In genomic region chr11:118895093-118896039, GRCh38 we compare ENCODE assay signal across 9 cellular contexts. TPM values are rescaled to one million over a fixed set of nuclear protein-coding genes. Genes with fewer than 3 reads are reported as not detected.
DNase-seq lines count a peak whose midpoint lies in the region; ATAC-seq and TF ChIP-seq lines count a peak whose summit lies in the region.
"Had no signal": no experiment of that assay in that cellular context is flagged by ENCODE, and none has a peak within 500 bp of the region (broad histone marks: within the 10 kb centered on the region; RNA-seq: fewer than 3 reads in every experiment).

No MANE protein-coding gene starts in this region.

- H3K27ac ChIP-seq in left ventricle myocardium inferior (replicated peaks), result no peak overlapping the region

- peaks cover 20% of the 10 kb centered on the region for H3K36me3 ChIP-seq in left ventricle myocardium inferior

- peak; percentile 2 for ATAC-seq in Right ventricle myocardium superior (ENCODE audit: poor library complexity)
- peak; percentile 88 for ATAC-seq in T-helper 17 cell

- H3K27me3 ChIP-seq in left ventricle myocardium inferior (ENCODE audit: low read depth), result no peaks in the 10 kb centered on the region

- no peak overlapping the region for H3K4me3 ChIP-seq in left ventricle myocardium inferior
- H3K4me3 ChIP-seq in foreskin fibroblast (ENCODE audit: low read depth in 1 of 2, low read length in 2 of 2), result no peak overlapping the region

- intact Hi-C loops in Right ventricle myocardium superior (cut with DNase I), result no loop called here
- intact Hi-C loops in left ventricle myocardium inferior (cut with micrococcal nuclease), result no loop called here

- H3K4me3 Mint-ChIP-seq in T-helper 17 cell (peak overlapping the region; percentile 85), chondrocyte (ENCODE audit: unreplicated experiment) (no peak overlapping the region)

- H3K9me3 ChIP-seq in left ventricle myocardium inferior (replicated peaks), result no peaks in the 10 kb centered on the region
- H3K9me3 ChIP-seq in T-helper 17 cell (ENCODE audit: control insufficient read depth, low read length, poor library complexity, severe bottlenecking), result no peaks in the 10 kb centered on the region

- no peak for TF ChIP-seq CTCF in left ventricle myocardium inferior (IDR thresholded peaks at IDR 0.05; ENCODE audit: borderline replicate concordance)
- no peak for TF ChIP-seq CTCF in chondrocyte (IDR thresholded peaks at IDR 0.05)
- no peak for TF ChIP-seq CTCF in foreskin fibroblast (IDR thresholded peaks at IDR 0.05; ENCODE audit: low read depth, low read length)

- H3K9me3 Mint-ChIP-seq in chondrocyte (ENCODE audit: low read depth), result no peaks in the 10 kb centered on the region

- DNase-seq in Right ventricle myocardium superior (no peak), left ventricle myocardium inferior (no peak), T-helper 17 cell (peak; percentile 56 to 70 (median 69)), chondrocyte (ENCODE audit: low spot score) (peak; percentile 73), NCI-H1436 (lab: John Stamatoyannopoulos, UW) (no peak), amniotic stem cell (lab: John Stamatoyannopoulos, UW) (no peak), foreskin fibroblast (no peak)
- peak; percentile 68 for DNase-seq in stimulated activated naive CD4-positive, alpha-beta T cell treated with Interleukin-2 at 50 U/mL for 16 hours (lab: John Stamatoyannopoulos, UW)

- H3K4me1 Mint-ChIP-seq in T-helper 17 cell, result peaks cover 58% of the 10 kb centered on the region
- peaks cover 23% of the 10 kb centered on the region for H3K4me1 Mint-ChIP-seq in chondrocyte (ENCODE audit: low read depth)

- peak overlapping the region; percentile 99 for H3K27ac Mint-ChIP-seq in T-helper 17 cell
- peak overlapping the region; percentile 71 for H3K27ac Mint-ChIP-seq in chondrocyte (ENCODE audit: unreplicated experiment)

- H3K36me3 Mint-ChIP-seq in T-helper 17 cell (ENCODE audit: low read depth) (no peaks in the 10 kb centered on the region), chondrocyte (ENCODE audit: low read depth) (peaks cover 14% of the 10 kb centered on the region)

- H3K4me1 ChIP-seq in left ventricle myocardium inferior, result peaks cover under 1% of the 10 kb centered on the region

- H3K27me3 Mint-ChIP-seq in T-helper 17 cell, result no peaks in the 10 kb centered on the region
- H3K27me3 Mint-ChIP-seq in chondrocyte (ENCODE audit: low read depth), result no peaks in the 10 kb centered on the region

RNA-seq across cellular contexts. Expression of gene CXCR5, which starts 11.7 kb away (rescaled TPM):
- total RNA-seq in Right ventricle myocardium superior (not detected), left ventricle myocardium inferior (not detected), T-helper 17 cell (10 to 100 TPM; 11.1 to 15.0 TPM), chondrocyte (0.07 to 0.27 TPM in 2 of 3 replicates, not detected in the other)
- total RNA-seq: fibroblast of lung had no signal

RNA-seq across cellular contexts. Expression of gene BCL9L, which starts 30.4 kb away (rescaled TPM):
- total RNA-seq in Right ventricle myocardium superior (36.6 TPM), left ventricle myocardium inferior (43.8 TPM), T-helper 17 cell (100 to 1,000 TPM; 186 to 204 TPM), chondrocyte (131 to 145 TPM (median 138 TPM) in 3 replicates)

Comparison
In these comparisons a context has a peak if more than half of its experiments do, and no peak if none do; other contexts are left out.
1. DNase-seq: peak in T-helper 17 cell (3 of 3), chondrocyte (single experiment) and stimulated activated naive CD4-positive, alpha-beta T cell treated with Interleukin-2 at 50 U/mL for 16 hours (single experiment); none in Right ventricle myocardium superior (single experiment), left ventricle myocardium inferior (single experiment), NCI-H1436 (single experiment), amniotic stem cell (single experiment) and foreskin fibroblast (0 of 2).